ENCODE assay signal across 17 cellular contexts in genomic region chr16:67694611-67695010, GRCh38. TPM values are rescaled to one million over a fixed set of nuclear protein-coding genes. Genes with fewer than 3 reads are reported as not detected.
DNase-seq lines count a peak whose midpoint lies in the region; ATAC-seq and TF ChIP-seq lines count a peak whose summit lies in the region.
"Had no signal": no experiment of that assay in that cellular context is flagged by ENCODE, and none has a peak within 500 bp of the region (broad histone marks: within the 10 kb centered on the region; RNA-seq: fewer than 3 reads in every experiment).

No MANE protein-coding gene starts in this region.

- H3K4me1 ChIP-seq in neutrophil (ENCODE audit: control insufficient read depth in 1 of 2, insufficient read depth in 1 of 2, low read depth in 1 of 2, low read length in 1 of 2) (peaks cover 89 to 91% of the 10 kb centered on the region in 2 experiments), ascending aorta (no peaks in the 10 kb centered on the region)

- peak; percentile 21 for DNase-seq in NCI-H1092 treated with DMSO at 0.1 percent for 48 hours (lab: John Stamatoyannopoulos, UW)
- no peak for DNase-seq in NCI-H1092 (lab: John Stamatoyannopoulos, UW)
- DNase-seq in DMS79 (lab: John Stamatoyannopoulos, UW) = peak; percentile 12
- DNase-seq in cerebellar nuclear complex (lab: John Stamatoyannopoulos, UW) = peak; percentile 12 to 61
- no peak for DNase-seq in ascending aorta (ENCODE audit: low spot score in 2 of 2)
- DNase-seq: KBM-7; NCI-H146; NCI-H345; NCI-H526 treated with DMSO at 0.1 percent for 48 hours; NK-92 treated with Interleukin-12 subunit alpha and Interleukin-12 subunit beta, amount 100 ng/mL, for 24 hours; SIG-M5 had no signal

- H3K9me3 ChIP-seq in neutrophil (no peaks in the 10 kb centered on the region), ascending aorta (no peaks in the 10 kb centered on the region)

- H3K4me3 ChIP-seq in neutrophil (ENCODE audit: low read depth in 1 of 2, low read length in 1 of 2) (no peak overlapping the region), ascending aorta (no peak overlapping the region)
- H3K4me3 ChIP-seq: BLaER1 had no signal

- H3K27me3 ChIP-seq in neutrophil (no peaks in the 10 kb centered on the region), ascending aorta (no peaks in the 10 kb centered on the region)
- H3K27me3 ChIP-seq: BLaER1 had no signal

- ATAC-seq in GM18511 (IDR thresholded peaks at IDR 0.05; ENCODE audit: unreplicated experiment) (no peak), GM21723 (IDR thresholded peaks at IDR 0.05; ENCODE audit: unreplicated experiment) (no peak)

- no peak for TF ChIP-seq CTCF in neutrophil (IDR thresholded peaks at IDR 0.05)
- TF ChIP-seq CTCF in ascending aorta (IDR thresholded peaks at IDR 0.05) = no peak

- H3K27ac ChIP-seq in neutrophil (peak overlapping the region; percentile 52), ascending aorta (no peak overlapping the region)
- H3K27ac ChIP-seq: 22Rv1, BLaER1 had no signal

- intact Hi-C loops in ascending aorta (cut with DNase I) = no loop called here

- no peaks in the 10 kb centered on the region for H3K36me3 ChIP-seq in neutrophil
- peaks cover 6 to 7% of the 10 kb centered on the region in 2 donors for H3K36me3 ChIP-seq in ascending aorta

RNA-seq across cellular contexts. Expression of gene GFOD2, which starts 24.5 kb away (rescaled TPM):
- total RNA-seq in ascending aorta = 43.5 TPM

RNA-seq across cellular contexts. Expression of gene C16orf86, which starts 28.0 kb away (rescaled TPM):
- total RNA-seq in ascending aorta = 1.6 TPM
- total RNA-seq: Daoy had no signal

RNA-seq across cellular contexts. Expression of gene ENKD1, which starts 28.1 kb away (rescaled TPM):
- total RNA-seq in ascending aorta = 42.5 TPM

RNA-seq across cellular contexts. Expression of gene PARD6A, which starts 33.9 kb away (rescaled TPM):
- total RNA-seq in ascending aorta = 8.4 TPM

RNA-seq across cellular contexts. Expression of gene ACD, which starts 34.6 kb away (rescaled TPM):
- total RNA-seq in ascending aorta = 14.5 TPM

Comparison
In these comparisons a context has a peak if more than half of its experiments do, and no peak if none do; other contexts are left out.
1. DNase-seq: peak in NCI-H1092 treated with DMSO at 0.1 percent for 48 hours (single experiment), DMS79 (single experiment) and cerebellar nuclear complex (2 of 2); none in NCI-H1092 (single experiment) and ascending aorta (0 of 2).